In the genomic region with DNA sequence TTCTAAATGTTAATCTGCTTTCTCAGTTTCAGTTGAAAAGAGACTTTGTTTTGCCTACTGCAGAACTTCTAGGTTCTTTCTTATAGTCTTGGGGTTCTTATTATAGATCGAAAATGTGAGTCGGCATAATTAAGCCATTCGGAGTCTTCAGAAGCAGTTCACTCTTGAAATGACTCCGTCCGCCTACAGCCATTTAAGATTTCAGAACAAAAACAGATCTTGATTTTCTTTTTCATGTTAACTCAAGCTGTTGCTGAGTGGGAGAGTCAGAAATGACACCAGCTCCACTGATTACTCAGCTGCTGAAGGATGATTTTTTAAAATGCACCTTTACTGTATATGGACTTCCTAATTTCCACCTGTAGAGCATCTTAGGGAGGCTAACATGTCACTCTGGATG, we compare ENCODE assay signal across 11 cellular contexts. TPM values are rescaled to one million over a fixed set of nuclear protein-coding genes. Genes with fewer than 3 reads are reported as not detected.
A peak's percentile ranks its signal among the peaks of the same experiment; 100 is the strongest.
DNase-seq lines count a peak whose midpoint lies in the region; ATAC-seq, FAIRE-seq and TF ChIP-seq lines count a peak whose summit lies in the region.
"Had no signal": no experiment of that assay in that cellular context is flagged by ENCODE, and none has a peak within 500 bp of the region (broad histone marks: within the 10 kb centered on the region; RNA-seq: fewer than 3 reads in every experiment).

No MANE protein-coding gene starts in this region.

- no peak overlapping the region for H3K4me3 ChIP-seq in trophoblast cell (ENCODE audit: low read depth, low read length)
- H3K4me3 ChIP-seq: SJSA1 had no signal

- no peaks in the 10 kb centered on the region for H3K36me3 ChIP-seq in trophoblast cell (ENCODE audit: control insufficient read depth in 1 of 2, insufficient read depth in 2 of 2, low read length in 2 of 2)

- no peak overlapping the region for H2BK12ac ChIP-seq in trophoblast cell (ENCODE audit: low read length)

- no peaks in the 10 kb centered on the region for H3K79me2 ChIP-seq in trophoblast cell (ENCODE audit: control insufficient read depth, insufficient read depth, low read length, poor library complexity)

- no peak overlapping the region for H2AFZ ChIP-seq in trophoblast cell (ENCODE audit: insufficient read depth, low read length, poor library complexity)

- H3K36me3 Mint-ChIP-seq in T-helper 1 cell treated with Interleukin-12 subunit alpha and Interleukin-12 subunit beta and Interleukin-4 antibody, amounts not matched to agents 30 μg/mL and 1 μg/mL, for 36 hours (ENCODE audit: low read depth): peaks cover 93% of the 10 kb centered on the region
- H3K36me3 Mint-ChIP-seq in HFFc6 (ENCODE audit: low read depth) (peaks cover 61% of the 10 kb centered on the region), glutamatergic neuron (ENCODE audit: unreplicated experiment) (no peaks in the 10 kb centered on the region)

- no CpG with 5 or more reads among the region's 5 CpGs for WGBS in trophoblast cell (ENCODE audit: extremely low coverage, insufficient coverage, insufficient read length)

- no peak overlapping the region for H3K4ac ChIP-seq in trophoblast cell (ENCODE audit: low read depth, low read length)

- DNase-seq in stimulated activated CD4-positive, alpha-beta T cell treated with anti-CD3 and anti-CD28 coated beads, Interleukin-12 subunit alpha, Interleukin-12 subunit beta, amount 100 ng/mL, for 48 hours (ENCODE audit: low read depth in 2 of 3, low spot score in 1 of 3): peak in 2 of 3 donors; percentile 27 to 70
- DNase-seq in trophoblast cell: no peak
- no peak for DNase-seq in HFFc6
- DNase-seq in D721Med (ENCODE audit: insufficient read length, low spot score): no peak
- no peak for DNase-seq in glutamatergic neuron

- H3K4me1 Mint-ChIP-seq in T-helper 1 cell treated with Interleukin-12 subunit alpha and Interleukin-12 subunit beta and Interleukin-4 antibody, amounts not matched to agents 30 μg/mL and 1 μg/mL, for 36 hours (ENCODE audit: low read depth): peaks cover 82% of the 10 kb centered on the region
- H3K4me1 Mint-ChIP-seq in HFFc6 (ENCODE audit: low read depth) (peaks cover 66% of the 10 kb centered on the region), glutamatergic neuron (ENCODE audit: low read depth, unreplicated experiment) (peaks cover 24% of the 10 kb centered on the region)

- H4K8ac ChIP-seq in trophoblast cell (ENCODE audit: low read depth, low read length): no peak overlapping the region

- H3K4me1 ChIP-seq in trophoblast cell (ENCODE audit: control insufficient read depth in 1 of 2, insufficient read depth in 2 of 2, low read length in 2 of 2): peaks cover 7 to 11% of the 10 kb centered on the region in 2 experiments

- H3K18ac ChIP-seq in trophoblast cell (ENCODE audit: low read length): no peak overlapping the region

- ATAC-seq in GM18858 (IDR thresholded peaks at IDR 0.05; ENCODE audit: unreplicated experiment) (peak; percentile 53), HG02610 (IDR thresholded peaks at IDR 0.05; ENCODE audit: unreplicated experiment) (peak; percentile 70)

- H3K4me3 Mint-ChIP-seq in T-helper 1 cell treated with Interleukin-12 subunit alpha and Interleukin-12 subunit beta and Interleukin-4 antibody, amounts not matched to agents 30 μg/mL and 1 μg/mL, for 36 hours: peak overlapping the region; percentile 95
- H3K4me3 Mint-ChIP-seq in HFFc6 (no peak overlapping the region), glutamatergic neuron (ENCODE audit: unreplicated experiment) (no peak overlapping the region)
- H3K4me3 Mint-ChIP-seq: dendritic cell treated with granulocyte-macrophage colony-stimulating factor and Interleukin-4, amounts not matched to agents 40 ng/mL and 50 ng/mL, for 4 days; neural crest cell had no signal

- H3K23ac ChIP-seq in trophoblast cell (ENCODE audit: low read length): no peak overlapping the region

- no peak overlapping the region for H3K4me2 ChIP-seq in trophoblast cell (ENCODE audit: low read length)

- H4K12ac ChIP-seq in trophoblast cell (ENCODE audit: low read depth, low read length): no peak overlapping the region

- peaks cover 2% of the 10 kb centered on the region for H3K9me3 ChIP-seq in trophoblast cell (ENCODE audit: insufficient read depth, low read depth, low read length)
- H3K9me3 ChIP-seq: SJSA1 had no signal

- H3K27ac Mint-ChIP-seq in T-helper 1 cell treated with Interleukin-12 subunit alpha and Interleukin-12 subunit beta and Interleukin-4 antibody, amounts not matched to agents 30 μg/mL and 1 μg/mL, for 36 hours: peak overlapping the region; percentile 95
- H3K27ac Mint-ChIP-seq in HFFc6 (no peak overlapping the region), glutamatergic neuron (ENCODE audit: unreplicated experiment) (no peak overlapping the region)
- H3K27ac Mint-ChIP-seq: dendritic cell treated with granulocyte-macrophage colony-stimulating factor and Interleukin-4, amounts not matched to agents 40 ng/mL and 50 ng/mL, for 4 days had no signal

- no peak overlapping the region for H3K14ac ChIP-seq in trophoblast cell (ENCODE audit: low read length)

- H3K27me3 ChIP-seq in trophoblast cell (ENCODE audit: insufficient read depth, low read length): peaks cover 2% of the 10 kb centered on the region
- H3K27me3 ChIP-seq: SJSA1 had no signal

- H3K27me3 Mint-ChIP-seq in T-helper 1 cell treated with Interleukin-12 subunit alpha and Interleukin-12 subunit beta and Interleukin-4 antibody, amounts not matched to agents 30 μg/mL and 1 μg/mL, for 36 hours (ENCODE audit: low read depth): no peaks in the 10 kb centered on the region
- H3K27me3 Mint-ChIP-seq in HFFc6 (ENCODE audit: insufficient read depth) (no peaks in the 10 kb centered on the region), glutamatergic neuron (ENCODE audit: unreplicated experiment) (peaks cover 3% of the 10 kb centered on the region)
- H3K27me3 Mint-ChIP-seq: dendritic cell treated with granulocyte-macrophage colony-stimulating factor and Interleukin-4, amounts not matched to agents 40 ng/mL and 50 ng/mL, for 4 days had no signal

- peaks cover 2% of the 10 kb centered on the region for H3K79me1 ChIP-seq in trophoblast cell (ENCODE audit: low read length)

- H3K27ac ChIP-seq in trophoblast cell (ENCODE audit: low read depth, low read length): no peak overlapping the region
- H3K27ac ChIP-seq: SJSA1 had no signal

- no peak for FAIRE-seq in D721Med (lab: Jason Lieb, UNC)

- no peak overlapping the region for H2BK5ac ChIP-seq in trophoblast cell (ENCODE audit: low read depth, low read length, poor library complexity)

- no peak overlapping the region for H4K91ac ChIP-seq in trophoblast cell (ENCODE audit: low read depth, low read length)

- no peak overlapping the region for H2AK5ac ChIP-seq in trophoblast cell (ENCODE audit: low read length)

- H2BK120ac ChIP-seq in trophoblast cell (ENCODE audit: insufficient read depth, low read length, poor library complexity): no peak overlapping the region

- no peaks in the 10 kb centered on the region for H3K9me3 Mint-ChIP-seq in T-helper 1 cell treated with Interleukin-12 subunit alpha and Interleukin-12 subunit beta and Interleukin-4 antibody, amounts not matched to agents 30 μg/mL and 1 μg/mL, for 36 hours
- H3K9me3 Mint-ChIP-seq in HFFc6: no peaks in the 10 kb centered on the region
- H3K9me3 Mint-ChIP-seq in glutamatergic neuron (ENCODE audit: unreplicated experiment): no peaks in the 10 kb centered on the region
- H3K9me3 Mint-ChIP-seq: dendritic cell treated with granulocyte-macrophage colony-stimulating factor and Interleukin-4, amounts not matched to agents 40 ng/mL and 50 ng/mL, for 4 days; neural crest cell had no signal

- TF ChIP-seq CTCF in HFFc6 (IDR thresholded peaks at IDR 0.05) (no peak), D721Med (IDR thresholded peaks at IDR 0.05; ENCODE audit: insufficient read depth, missing control alignments) (no peak), glutamatergic neuron (IDR thresholded peaks at IDR 0.05; ENCODE audit: partially characterized antibody, unreplicated experiment) (no peak)

- H3K9ac ChIP-seq in trophoblast cell (ENCODE audit: low read length): no peak overlapping the region

RNA-seq across cellular contexts. Expression of gene PRDM1, which starts 15.9 kb away (rescaled TPM):
- 0.94 and 1.1 TPM in 2 replicates for polyA plus RNA-seq in trophoblast cell (2013)
- total RNA-seq in HFFc6 (2021; fragmentation: NEBNext Ultra II Directional; extraction: Animal tissue kit (Norgen Biotek cat#: 25700)): 10 to 100 TPM in 3 of 6 experiments, 1 to 10 TPM in 3; 8.4 to 12.3 (median 10.3) TPM
- not detected for total RNA-seq in glutamatergic neuron (ENCODE audit: unreplicated experiment)

Comparison
In these comparisons a context has a peak if more than half of its experiments do, and no peak if none do; other contexts are left out.
1. DNase-seq: peak in stimulated activated CD4-positive, alpha-beta T cell treated with anti-CD3 and anti-CD28 coated beads, Interleukin-12 subunit alpha, Interleukin-12 subunit beta, amount 100 ng/mL, for 48 hours (2 of 3); none in trophoblast cell (0 of 2), HFFc6 (single experiment), D721Med (single experiment) and glutamatergic neuron (single experiment).